ENCODE assay signal across 1 cellular context in the genomic region with DNA sequence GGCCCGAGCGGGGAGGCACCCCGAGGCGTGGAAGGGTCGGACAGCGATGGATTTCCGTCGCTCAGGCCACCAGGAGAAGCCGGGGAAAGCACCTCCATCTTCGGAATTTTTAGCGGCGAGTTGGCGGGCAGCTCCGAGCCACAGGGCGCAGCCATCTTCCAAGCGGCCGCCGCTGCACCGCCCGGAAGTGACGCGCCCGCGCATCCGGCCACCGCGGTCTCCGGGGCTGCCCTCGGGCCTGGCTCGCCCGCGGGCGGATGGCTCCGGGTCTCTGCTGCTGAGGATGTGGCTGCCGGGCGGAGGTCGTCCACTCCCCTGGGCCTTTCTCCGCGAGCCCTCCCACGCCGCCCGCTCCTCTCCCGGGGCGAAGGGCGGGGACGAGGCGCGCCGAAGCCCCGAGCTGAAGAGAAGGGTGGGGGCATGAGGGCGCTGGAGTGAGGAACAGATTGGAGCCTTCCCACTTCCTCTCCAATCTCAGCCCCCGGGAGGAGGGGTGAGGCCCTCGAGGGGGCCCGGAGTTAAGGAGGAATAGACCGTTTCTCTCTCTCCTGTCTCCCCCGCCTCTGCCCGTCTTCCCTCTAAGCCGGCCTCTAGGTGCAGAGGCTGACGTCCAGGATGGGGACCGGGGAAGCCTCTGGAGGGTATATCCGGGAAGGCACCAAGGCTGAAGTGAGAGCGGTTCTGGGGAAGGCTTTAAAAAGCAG.
A peak's percentile ranks its signal among the peaks of the same experiment; 100 is the strongest.
TF ChIP-seq lines count a peak whose summit lies in the region.

A gene (minus strand): TSS at position 181 of the 704 bp plus-strand sequence. CDS start 26 bp downstream, at position 155.

TF ChIP-seq in HepG2, 621 proteins besides CTCF, POLR2A, EP300 and RAD21 (continued from another document and continues in another):
- TF ChIP-seq, protein P1, sequence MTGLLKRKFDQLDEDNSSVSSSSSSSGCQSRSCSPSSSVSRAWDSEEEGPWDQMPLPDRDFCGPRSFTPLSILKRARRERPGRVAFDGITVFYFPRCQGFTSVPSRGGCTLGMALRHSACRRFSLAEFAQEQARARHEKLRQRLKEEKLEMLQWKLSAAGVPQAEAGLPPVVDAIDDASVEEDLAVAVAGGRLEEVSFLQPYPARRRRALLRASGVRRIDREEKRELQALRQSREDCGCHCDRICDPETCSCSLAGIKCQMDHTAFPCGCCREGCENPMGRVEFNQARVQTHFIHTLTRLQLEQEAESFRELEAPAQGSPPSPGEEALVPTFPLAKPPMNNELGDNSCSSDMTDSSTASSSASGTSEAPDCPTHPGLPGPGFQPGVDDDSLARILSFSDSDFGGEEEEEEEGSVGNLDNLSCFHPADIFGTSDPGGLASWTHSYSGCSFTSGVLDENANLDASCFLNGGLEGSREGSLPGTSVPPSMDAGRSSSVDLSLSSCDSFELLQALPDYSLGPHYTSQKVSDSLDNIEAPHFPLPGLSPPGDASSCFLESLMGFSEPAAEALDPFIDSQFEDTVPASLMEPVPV (CRISPR knock-in tag; IDR thresholded peaks at IDR 0.05) = 0 out of 2 replicates have a peak, but pooled peaks have one; percentile 26
- TF ChIP-seq ATF7 (IDR thresholded peaks at IDR 0.05) (no peak), ATF7 (CRISPR knock-in tag; IDR thresholded peaks at IDR 0.05) (peak; percentile 55; the same call in 1 of the 2 replicates), ZBTB8A (CRISPR knock-in tag; IDR thresholded peaks at IDR 0.05; ENCODE audit: borderline replicate concordance, low read depth) (0 out of 2 replicates have a peak, but pooled peaks have one; percentile 28), ZNF101 (CRISPR knock-in tag; IDR thresholded peaks at IDR 0.05; ENCODE audit: borderline replicate concordance, low read depth) (peak; percentile 17; the same call in 1 of the 2 replicates), ZFP1 (CRISPR knock-in tag; IDR thresholded peaks at IDR 0.05) (no peak; the same call in 1 of the 2 replicates), CHCHD3 (CRISPR knock-in tag; IDR thresholded peaks at IDR 0.05) (peak; percentile 39; the same call in 1 of the 2 replicates), ONECUT2 (CRISPR knock-in tag; IDR thresholded peaks at IDR 0.05) (no peak), ZBTB1 (CRISPR knock-in tag; IDR thresholded peaks at IDR 0.05; ENCODE audit: borderline replicate concordance) (no peak), FOXC1 (CRISPR knock-in tag; IDR thresholded peaks at IDR 0.05; ENCODE audit: borderline replicate concordance) (peak; percentile 78; the same call in 1 of the 2 replicates), RBM39 (IDR thresholded peaks at IDR 0.05; ENCODE audit: low read depth, low read length, poor library complexity, severe bottlenecking) (peak; percentile 85), DR1 (CRISPR knock-in tag; IDR thresholded peaks at IDR 0.05) (peak; percentile 38; the same call in 1 of the 2 replicates), SKI (IDR thresholded peaks at IDR 0.05; ENCODE audit: partially characterized antibody) (peak; percentile 6), SETDB1 (CRISPR knock-in tag; IDR thresholded peaks at IDR 0.05; ENCODE audit: borderline replicate concordance) (no peak), SRY (CRISPR knock-in tag; IDR thresholded peaks at IDR 0.05) (peak; percentile 79), ZNF652 (CRISPR knock-in tag; IDR thresholded peaks at IDR 0.05; ENCODE audit: borderline replicate concordance, low read depth) (no peak), ZNF34 (CRISPR knock-in tag; IDR thresholded peaks at IDR 0.05; ENCODE audit: borderline replicate concordance) (peak; percentile 67; the same call in 1 of the 2 replicates), HNRNPUL1 (IDR thresholded peaks at IDR 0.05; ENCODE audit: low read depth, low read length) (no peak), REXO4 (CRISPR knock-in tag; IDR thresholded peaks at IDR 0.05; ENCODE audit: borderline replicate concordance) (0 out of 2 replicates have a peak, but pooled peaks have one; percentile 57), ZNF260 (CRISPR knock-in tag; IDR thresholded peaks at IDR 0.05; ENCODE audit: borderline replicate concordance, low read depth) (no peak), HES4 (CRISPR knock-in tag; IDR thresholded peaks at IDR 0.05; ENCODE audit: borderline replicate concordance) (peak; percentile 93), ZNF230 (CRISPR knock-in tag; IDR thresholded peaks at IDR 0.05) (peak; percentile 89), ZNF451 (CRISPR knock-in tag; IDR thresholded peaks at IDR 0.05) (peak; percentile 83; the same call in 1 of the 2 replicates)
- TF ChIP-seq, protein P2, sequence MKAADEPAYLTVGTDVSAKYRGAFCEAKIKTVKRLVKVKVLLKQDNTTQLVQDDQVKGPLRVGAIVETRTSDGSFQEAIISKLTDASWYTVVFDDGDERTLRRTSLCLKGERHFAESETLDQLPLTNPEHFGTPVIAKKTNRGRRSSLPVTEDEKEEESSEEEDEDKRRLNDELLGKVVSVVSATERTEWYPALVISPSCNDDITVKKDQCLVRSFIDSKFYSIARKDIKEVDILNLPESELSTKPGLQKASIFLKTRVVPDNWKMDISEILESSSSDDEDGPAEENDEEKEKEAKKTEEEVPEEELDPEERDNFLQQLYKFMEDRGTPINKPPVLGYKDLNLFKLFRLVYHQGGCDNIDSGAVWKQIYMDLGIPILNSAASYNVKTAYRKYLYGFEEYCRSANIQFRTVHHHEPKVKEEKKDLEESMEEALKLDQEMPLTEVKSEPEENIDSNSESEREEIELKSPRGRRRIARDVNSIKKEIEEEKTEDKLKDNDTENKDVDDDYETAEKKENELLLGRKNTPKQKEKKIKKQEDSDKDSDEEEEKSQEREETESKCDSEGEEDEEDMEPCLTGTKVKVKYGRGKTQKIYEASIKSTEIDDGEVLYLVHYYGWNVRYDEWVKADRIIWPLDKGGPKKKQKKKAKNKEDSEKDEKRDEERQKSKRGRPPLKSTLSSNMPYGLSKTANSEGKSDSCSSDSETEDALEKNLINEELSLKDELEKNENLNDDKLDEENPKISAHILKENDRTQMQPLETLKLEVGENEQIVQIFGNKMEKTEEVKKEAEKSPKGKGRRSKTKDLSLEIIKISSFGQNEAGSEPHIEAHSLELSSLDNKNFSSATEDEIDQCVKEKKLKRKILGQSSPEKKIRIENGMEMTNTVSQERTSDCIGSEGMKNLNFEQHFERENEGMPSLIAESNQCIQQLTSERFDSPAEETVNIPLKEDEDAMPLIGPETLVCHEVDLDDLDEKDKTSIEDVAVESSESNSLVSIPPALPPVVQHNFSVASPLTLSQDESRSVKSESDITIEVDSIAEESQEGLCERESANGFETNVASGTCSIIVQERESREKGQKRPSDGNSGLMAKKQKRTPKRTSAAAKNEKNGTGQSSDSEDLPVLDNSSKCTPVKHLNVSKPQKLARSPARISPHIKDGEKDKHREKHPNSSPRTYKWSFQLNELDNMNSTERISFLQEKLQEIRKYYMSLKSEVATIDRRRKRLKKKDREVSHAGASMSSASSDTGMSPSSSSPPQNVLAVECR (CRISPR knock-in tag; IDR thresholded peaks at IDR 0.05; ENCODE audit: borderline replicate concordance) = peak; percentile 80; the same call in 1 of the 2 replicates
- TF ChIP-seq, protein P3, sequence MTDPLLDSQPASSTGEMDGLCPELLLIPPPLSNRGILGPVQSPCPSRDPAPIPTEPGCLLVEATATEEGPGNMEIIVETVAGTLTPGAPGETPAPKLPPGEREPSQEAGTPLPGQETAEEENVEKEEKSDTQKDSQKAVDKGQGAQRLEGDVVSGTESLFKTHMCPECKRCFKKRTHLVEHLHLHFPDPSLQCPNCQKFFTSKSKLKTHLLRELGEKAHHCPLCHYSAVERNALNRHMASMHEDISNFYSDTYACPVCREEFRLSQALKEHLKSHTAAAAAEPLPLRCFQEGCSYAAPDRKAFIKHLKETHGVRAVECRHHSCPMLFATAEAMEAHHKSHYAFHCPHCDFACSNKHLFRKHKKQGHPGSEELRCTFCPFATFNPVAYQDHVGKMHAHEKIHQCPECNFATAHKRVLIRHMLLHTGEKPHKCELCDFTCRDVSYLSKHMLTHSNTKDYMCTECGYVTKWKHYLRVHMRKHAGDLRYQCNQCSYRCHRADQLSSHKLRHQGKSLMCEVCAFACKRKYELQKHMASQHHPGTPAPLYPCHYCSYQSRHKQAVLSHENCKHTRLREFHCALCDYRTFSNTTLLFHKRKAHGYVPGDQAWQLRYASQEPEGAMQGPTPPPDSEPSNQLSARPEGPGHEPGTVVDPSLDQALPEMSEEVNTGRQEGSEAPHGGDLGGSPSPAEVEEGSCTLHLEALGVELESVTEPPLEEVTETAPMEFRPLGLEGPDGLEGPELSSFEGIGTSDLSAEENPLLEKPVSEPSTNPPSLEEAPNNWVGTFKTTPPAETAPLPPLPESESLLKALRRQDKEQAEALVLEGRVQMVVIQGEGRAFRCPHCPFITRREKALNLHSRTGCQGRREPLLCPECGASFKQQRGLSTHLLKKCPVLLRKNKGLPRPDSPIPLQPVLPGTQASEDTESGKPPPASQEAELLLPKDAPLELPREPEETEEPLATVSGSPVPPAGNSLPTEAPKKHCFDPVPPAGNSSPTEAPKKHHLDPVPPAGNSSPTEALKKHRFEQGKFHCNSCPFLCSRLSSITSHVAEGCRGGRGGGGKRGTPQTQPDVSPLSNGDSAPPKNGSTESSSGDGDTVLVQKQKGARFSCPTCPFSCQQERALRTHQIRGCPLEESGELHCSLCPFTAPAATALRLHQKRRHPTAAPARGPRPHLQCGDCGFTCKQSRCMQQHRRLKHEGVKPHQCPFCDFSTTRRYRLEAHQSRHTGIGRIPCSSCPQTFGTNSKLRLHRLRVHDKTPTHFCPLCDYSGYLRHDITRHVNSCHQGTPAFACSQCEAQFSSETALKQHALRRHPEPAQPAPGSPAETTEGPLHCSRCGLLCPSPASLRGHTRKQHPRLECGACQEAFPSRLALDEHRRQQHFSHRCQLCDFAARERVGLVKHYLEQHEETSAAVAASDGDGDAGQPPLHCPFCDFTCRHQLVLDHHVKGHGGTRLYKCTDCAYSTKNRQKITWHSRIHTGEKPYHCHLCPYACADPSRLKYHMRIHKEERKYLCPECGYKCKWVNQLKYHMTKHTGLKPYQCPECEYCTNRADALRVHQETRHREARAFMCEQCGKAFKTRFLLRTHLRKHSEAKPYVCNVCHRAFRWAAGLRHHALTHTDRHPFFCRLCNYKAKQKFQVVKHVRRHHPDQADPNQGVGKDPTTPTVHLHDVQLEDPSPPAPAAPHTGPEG (CRISPR knock-in tag; IDR thresholded peaks at IDR 0.05) = no peak; the same call in 1 of the 2 replicates
- TF ChIP-seq, protein P4, sequence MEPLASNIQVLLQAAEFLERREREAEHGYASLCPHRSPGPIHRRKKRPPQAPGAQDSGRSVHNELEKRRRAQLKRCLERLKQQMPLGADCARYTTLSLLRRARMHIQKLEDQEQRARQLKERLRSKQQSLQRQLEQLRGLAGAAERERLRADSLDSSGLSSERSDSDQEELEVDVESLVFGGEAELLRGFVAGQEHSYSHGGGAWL (CRISPR knock-in tag; IDR thresholded peaks at IDR 0.05) = no peak
- TF ChIP-seq, protein P5, sequence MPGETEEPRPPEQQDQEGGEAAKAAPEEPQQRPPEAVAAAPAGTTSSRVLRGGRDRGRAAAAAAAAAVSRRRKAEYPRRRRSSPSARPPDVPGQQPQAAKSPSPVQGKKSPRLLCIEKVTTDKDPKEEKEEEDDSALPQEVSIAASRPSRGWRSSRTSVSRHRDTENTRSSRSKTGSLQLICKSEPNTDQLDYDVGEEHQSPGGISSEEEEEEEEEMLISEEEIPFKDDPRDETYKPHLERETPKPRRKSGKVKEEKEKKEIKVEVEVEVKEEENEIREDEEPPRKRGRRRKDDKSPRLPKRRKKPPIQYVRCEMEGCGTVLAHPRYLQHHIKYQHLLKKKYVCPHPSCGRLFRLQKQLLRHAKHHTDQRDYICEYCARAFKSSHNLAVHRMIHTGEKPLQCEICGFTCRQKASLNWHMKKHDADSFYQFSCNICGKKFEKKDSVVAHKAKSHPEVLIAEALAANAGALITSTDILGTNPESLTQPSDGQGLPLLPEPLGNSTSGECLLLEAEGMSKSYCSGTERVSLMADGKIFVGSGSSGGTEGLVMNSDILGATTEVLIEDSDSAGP (CRISPR knock-in tag; IDR thresholded peaks at IDR 0.05; ENCODE audit: borderline replicate concordance) = peak; percentile 86; the same call in 1 of the 2 replicates
- TF ChIP-seq, protein P6, sequence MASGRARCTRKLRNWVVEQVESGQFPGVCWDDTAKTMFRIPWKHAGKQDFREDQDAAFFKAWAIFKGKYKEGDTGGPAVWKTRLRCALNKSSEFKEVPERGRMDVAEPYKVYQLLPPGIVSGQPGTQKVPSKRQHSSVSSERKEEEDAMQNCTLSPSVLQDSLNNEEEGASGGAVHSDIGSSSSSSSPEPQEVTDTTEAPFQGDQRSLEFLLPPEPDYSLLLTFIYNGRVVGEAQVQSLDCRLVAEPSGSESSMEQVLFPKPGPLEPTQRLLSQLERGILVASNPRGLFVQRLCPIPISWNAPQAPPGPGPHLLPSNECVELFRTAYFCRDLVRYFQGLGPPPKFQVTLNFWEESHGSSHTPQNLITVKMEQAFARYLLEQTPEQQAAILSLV (CRISPR knock-in tag; IDR thresholded peaks at IDR 0.05; ENCODE audit: borderline replicate concordance) = peak; percentile 78; the same call in 1 of the 2 replicates
- TF ChIP-seq, protein P7, sequence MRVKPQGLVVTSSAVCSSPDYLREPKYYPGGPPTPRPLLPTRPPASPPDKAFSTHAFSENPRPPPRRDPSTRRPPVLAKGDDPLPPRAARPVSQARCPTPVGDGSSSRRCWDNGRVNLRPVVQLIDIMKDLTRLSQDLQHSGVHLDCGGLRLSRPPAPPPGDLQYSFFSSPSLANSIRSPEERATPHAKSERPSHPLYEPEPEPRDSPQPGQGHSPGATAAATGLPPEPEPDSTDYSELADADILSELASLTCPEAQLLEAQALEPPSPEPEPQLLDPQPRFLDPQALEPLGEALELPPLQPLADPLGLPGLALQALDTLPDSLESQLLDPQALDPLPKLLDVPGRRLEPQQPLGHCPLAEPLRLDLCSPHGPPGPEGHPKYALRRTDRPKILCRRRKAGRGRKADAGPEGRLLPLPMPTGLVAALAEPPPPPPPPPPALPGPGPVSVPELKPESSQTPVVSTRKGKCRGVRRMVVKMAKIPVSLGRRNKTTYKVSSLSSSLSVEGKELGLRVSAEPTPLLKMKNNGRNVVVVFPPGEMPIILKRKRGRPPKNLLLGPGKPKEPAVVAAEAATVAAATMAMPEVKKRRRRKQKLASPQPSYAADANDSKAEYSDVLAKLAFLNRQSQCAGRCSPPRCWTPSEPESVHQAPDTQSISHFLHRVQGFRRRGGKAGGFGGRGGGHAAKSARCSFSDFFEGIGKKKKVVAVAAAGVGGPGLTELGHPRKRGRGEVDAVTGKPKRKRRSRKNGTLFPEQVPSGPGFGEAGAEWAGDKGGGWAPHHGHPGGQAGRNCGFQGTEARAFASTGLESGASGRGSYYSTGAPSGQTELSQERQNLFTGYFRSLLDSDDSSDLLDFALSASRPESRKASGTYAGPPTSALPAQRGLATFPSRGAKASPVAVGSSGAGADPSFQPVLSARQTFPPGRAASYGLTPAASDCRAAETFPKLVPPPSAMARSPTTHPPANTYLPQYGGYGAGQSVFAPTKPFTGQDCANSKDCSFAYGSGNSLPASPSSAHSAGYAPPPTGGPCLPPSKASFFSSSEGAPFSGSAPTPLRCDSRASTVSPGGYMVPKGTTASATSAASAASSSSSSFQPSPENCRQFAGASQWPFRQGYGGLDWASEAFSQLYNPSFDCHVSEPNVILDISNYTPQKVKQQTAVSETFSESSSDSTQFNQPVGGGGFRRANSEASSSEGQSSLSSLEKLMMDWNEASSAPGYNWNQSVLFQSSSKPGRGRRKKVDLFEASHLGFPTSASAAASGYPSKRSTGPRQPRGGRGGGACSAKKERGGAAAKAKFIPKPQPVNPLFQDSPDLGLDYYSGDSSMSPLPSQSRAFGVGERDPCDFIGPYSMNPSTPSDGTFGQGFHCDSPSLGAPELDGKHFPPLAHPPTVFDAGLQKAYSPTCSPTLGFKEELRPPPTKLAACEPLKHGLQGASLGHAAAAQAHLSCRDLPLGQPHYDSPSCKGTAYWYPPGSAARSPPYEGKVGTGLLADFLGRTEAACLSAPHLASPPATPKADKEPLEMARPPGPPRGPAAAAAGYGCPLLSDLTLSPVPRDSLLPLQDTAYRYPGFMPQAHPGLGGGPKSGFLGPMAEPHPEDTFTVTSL (CRISPR knock-in tag; IDR thresholded peaks at IDR 0.05; ENCODE audit: borderline replicate concordance) = no peak
